Comparison of ENCODE assay signal across 13 cellular contexts in the genomic region with DNA sequence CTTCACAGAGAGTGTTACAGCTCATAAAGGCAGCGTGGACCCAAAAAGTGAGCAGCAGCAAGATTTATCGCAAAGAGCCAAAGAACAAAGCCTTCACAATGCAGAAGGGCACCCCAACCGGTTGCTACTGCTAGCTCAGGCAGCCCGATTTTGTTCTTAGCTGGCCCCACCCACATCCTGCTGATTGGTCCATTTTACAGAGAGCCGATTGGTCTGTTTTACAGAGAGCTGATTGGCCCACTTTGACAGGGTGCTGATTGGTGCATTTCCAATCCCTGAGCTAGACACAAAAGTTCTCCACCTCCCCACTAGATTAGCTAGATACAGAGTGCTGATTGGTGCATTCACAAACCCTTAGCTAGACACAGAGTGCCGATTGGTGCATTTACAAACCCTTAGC. TPM values are rescaled to one million over a fixed set of nuclear protein-coding genes. Genes with fewer than 3 reads are reported as not detected.
"Had no signal": no experiment of that assay in that cellular context is flagged by ENCODE, and none has a peak within 500 bp of the region (broad histone marks: within the 10 kb centered on the region; RNA-seq: fewer than 3 reads in every experiment).

No MANE protein-coding gene starts in this region.

RNA-seq across cellular contexts. Expression of a gene that starts 50.1 kb away (rescaled TPM):
- total RNA-seq: activated B cell treated with CpG ODN at 0.5 μM for 24 hours; activated CD4-positive, alpha-beta memory T cell treated with anti-CD3 and anti-CD28 coated beads for 36 hours; activated CD4-positive, alpha-beta memory T cell treated with anti-CD3 and anti-CD28 coated beads, Interleukin-2, amount 10 ng/mL, durations not matched to agents 7 days and 5 days; activated CD4-positive, alpha-beta T cell treated with anti-CD3 and anti-CD28 coated beads for 36 hours; activated CD4-positive, alpha-beta T cell treated with anti-CD3 and anti-CD28 coated beads, Interleukin-2, amount 10 ng/mL, durations not matched to agents 24 days and 14 days; activated CD4-positive, alpha-beta T cell treated with anti-CD3 and anti-CD28 coated beads, Interleukin-2, amount 10 ng/mL, durations not matched to agents 7 days and 5 days; activated CD8-positive, alpha-beta memory T cell treated with anti-CD3 and anti-CD28 coated beads for 36 hours; activated CD8-positive, alpha-beta memory T cell treated with anti-CD3 and anti-CD28 coated beads, Interleukin-2, amount 10 ng/mL, durations not matched to agents 7 days and 5 days; activated CD8-positive, alpha-beta T cell treated with anti-CD3 and anti-CD28 coated beads for 36 hours; activated CD8-positive, alpha-beta T cell treated with anti-CD3 and anti-CD28 coated beads, Interleukin-2, amount 10 ng/mL, durations not matched to agents 7 days and 5 days; T-helper 1 cell treated with Interleukin-12 subunit alpha and Interleukin-12 subunit beta and Interleukin-4 antibody, amounts not matched to agents 30 ng/mL and 1 ng/mL, for 36 hours; T-helper 17 cell; T-helper 2 cell treated with Interferon-gamma antibody and Interleukin-4, amounts not matched to agents 100 ng/mL and 5 ng/mL, for 36 hours had no signal
